ENCODE assay signal across 20 cellular contexts in the genomic region with DNA sequence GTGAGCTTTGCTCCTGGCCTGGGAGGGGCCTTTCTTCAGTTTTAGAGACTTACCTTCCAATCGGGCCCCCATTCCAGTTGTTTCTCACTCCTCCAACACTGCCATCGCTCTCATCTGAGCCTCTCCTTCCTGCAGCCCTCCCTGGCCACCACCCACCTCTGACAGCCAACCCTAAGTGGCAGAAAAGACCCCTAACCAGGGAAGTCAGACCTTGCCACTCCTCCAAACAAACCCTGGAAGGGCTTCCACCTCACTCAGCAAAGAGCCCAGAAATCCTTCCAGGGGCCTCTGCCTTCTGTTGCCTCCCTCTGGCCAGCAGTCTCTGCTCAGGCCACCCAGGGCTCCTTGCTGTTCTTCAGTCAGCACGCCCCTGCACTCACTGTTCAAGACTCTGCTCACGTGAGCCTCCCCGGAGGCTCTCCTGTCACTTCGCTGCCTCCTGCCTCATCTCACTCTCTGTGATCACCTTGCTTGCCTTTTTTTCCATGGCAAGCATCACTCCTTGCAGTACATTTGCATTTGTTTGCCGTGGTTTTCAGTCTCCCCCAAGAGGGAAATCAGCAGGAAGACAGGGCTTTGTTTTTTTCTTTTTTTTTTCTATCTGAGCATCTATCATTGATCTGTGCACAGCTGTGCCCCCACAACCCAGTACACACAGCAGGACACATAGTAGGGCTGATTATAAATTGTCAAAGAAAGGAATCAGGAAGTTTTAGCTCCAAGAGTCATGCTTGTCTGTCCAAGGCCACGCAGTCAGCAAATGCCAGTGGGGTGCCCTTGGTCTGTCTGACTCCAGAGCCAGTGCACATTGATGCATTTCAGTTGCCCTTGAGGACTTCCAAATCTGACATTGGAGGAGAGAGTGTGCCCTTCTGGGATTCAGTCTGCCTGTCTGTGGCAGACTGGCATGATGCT.
A peak's percentile ranks its signal among the peaks of the same experiment; 100 is the strongest.
DNase-seq lines count a peak whose midpoint lies in the region; ATAC-seq and TF ChIP-seq lines count a peak whose summit lies in the region.
"Had no signal": no experiment of that assay in that cellular context is flagged by ENCODE, and none has a peak within 500 bp of the region (broad histone marks: within the 10 kb centered on the region; RNA-seq: fewer than 3 reads in every experiment).

No MANE protein-coding gene starts in this region.

- no peaks in the 10 kb centered on the region for H3K9me3 Mint-ChIP-seq in WTC11
- H3K9me3 Mint-ChIP-seq: activated T-helper 2 cell treated with anti-CD3 and anti-CD28 coated beads, Interferon-gamma antibody, Interleukin-2, Interleukin-4, amounts not matched to agents 10 μg/mL and 5 μg/mL and 100 μg/mL, durations not matched to agents 14 hours and 24 hours and 36 hours; CD8-positive, alpha-beta T cell had no signal

- H3K4me1 Mint-ChIP-seq in WTC11, result peaks cover 36% of the 10 kb centered on the region
- H3K4me1 Mint-ChIP-seq: nephron had no signal

- H3K36me3 ChIP-seq in left ventricle myocardium inferior (no peaks in the 10 kb centered on the region), heart right ventricle (no peaks in the 10 kb centered on the region)
- H3K36me3 ChIP-seq: brain microvascular endothelial cell, colonic mucosa, stomach, uterus had no signal

- POLR2A ChIA-PET in WTC11 (lab: Charles Lee), result interaction anchor here (0.6 kb wide), 1 partner anchor 36 kb away, joined by 3 read pairs; no protein-coding TSS in a partner anchor

- CTCF ChIA-PET in WTC11 (lab: Charles Lee), result interaction anchor here (1.0 to 1.7 kb wide), 3 partner anchors 86 to 123 kb away, joined by 3 to 4 read pairs (median 4); no protein-coding TSS in a partner anchor

- peak overlapping the region; percentile 16; the same call in 1 of the 2 replicates for H3K4me3 Mint-ChIP-seq in WTC11
- H3K4me3 Mint-ChIP-seq: CD8-positive, alpha-beta T cell; nephron had no signal

- H3K36me3 Mint-ChIP-seq in WTC11, result no peaks in the 10 kb centered on the region
- H3K36me3 Mint-ChIP-seq: CD8-positive, alpha-beta T cell had no signal

- DNase-seq in cardiac septum (ENCODE audit: low spot score) (peak; percentile 44), left ventricle myocardium inferior (no peak), WTC11 (ENCODE audit: low spot score) (no peak), left lobe of liver (ENCODE audit: low spot score) (peak; percentile 33), heart right ventricle (no peak), mucosa of gallbladder (ENCODE audit: low spot score) (no peak), D341Med (ENCODE audit: low spot score) (no peak)
- DNase-seq: brain microvascular endothelial cell; NCI-H1105 treated with DMSO at 0.1 percent for 48 hours; NK-92 treated with Interleukin-12 subunit alpha and Interleukin-12 subunit beta, amount 100 ng/mL, for 24 hours; stimulated activated CD4-positive, alpha-beta T cell treated with anti-CD3 and anti-CD28 coated beads, Interleukin-2, amount 100 ng/mL, for 48 hours; stomach had no signal

- H3K27me3 ChIP-seq in left ventricle myocardium inferior (ENCODE audit: low read depth) (peaks cover 59% of the 10 kb centered on the region), heart right ventricle (peaks cover 0 to 34% (median 8%) of the 10 kb centered on the region in 7 donors)
- H3K27me3 ChIP-seq: colonic mucosa, hepatocyte, uterus had no signal

- 0 out of 2 replicates have a peak overlapping the region, but pooled peaks have one; percentile 28 for H3K27ac Mint-ChIP-seq in WTC11
- H3K27ac Mint-ChIP-seq: activated T-helper 2 cell treated with anti-CD3 and anti-CD28 coated beads, Interferon-gamma antibody, Interleukin-2, Interleukin-4, amounts not matched to agents 10 μg/mL and 5 μg/mL and 100 μg/mL, durations not matched to agents 14 hours and 24 hours and 36 hours; CD8-positive, alpha-beta T cell; nephron had no signal

- H3K4me1 ChIP-seq in left ventricle myocardium inferior (no peaks in the 10 kb centered on the region), heart right ventricle (no peaks in the 10 kb centered on the region)
- H3K4me1 ChIP-seq: colonic mucosa, stomach, uterus had no signal

- H3K4me3 ChIP-seq in left ventricle myocardium inferior, result no peak overlapping the region
- no peak overlapping the region for H3K4me3 ChIP-seq in heart right ventricle
- H3K4me3 ChIP-seq: colonic mucosa, hepatocyte, stomach, uterus had no signal

- ATAC-seq in WTC11 (peak; percentile 53), left lobe of liver (no peak), HG02970 (IDR thresholded peaks at IDR 0.05; ENCODE audit: low FRiP score, unreplicated experiment) (no peak), heart right ventricle (no peak)
- ATAC-seq: CD8-positive, alpha-beta T cell had no signal

- intact Hi-C loops in cardiac septum (cut with DNase I), result no loop called here
- intact Hi-C loops in left ventricle myocardium inferior (cut with micrococcal nuclease), result no loop called here
- intact Hi-C loops in heart right ventricle (cut with DNase I), result loop anchor here in 1 of 10 donors (10.0 kb wide), 1 partner anchor 245 kb away; no protein-coding TSS in a partner anchor

- no peaks in the 10 kb centered on the region for H3K9me3 ChIP-seq in left ventricle myocardium inferior (replicated peaks)
- H3K9me3 ChIP-seq in heart right ventricle, result no peaks in the 10 kb centered on the region
- H3K9me3 ChIP-seq: colonic mucosa, stomach, uterus had no signal

- H3K27ac ChIP-seq in left ventricle myocardium inferior (replicated peaks) (no peak overlapping the region), heart right ventricle (no peak overlapping the region)
- H3K27ac ChIP-seq: brain microvascular endothelial cell, colonic mucosa, hepatocyte, RWPE1, stomach, uterus had no signal

- WGBS in heart right ventricle, 2 donors, result 67 to 79% methylated on average over 8 of the region's 8 CpGs

- TF ChIP-seq CTCF in left ventricle myocardium inferior (IDR thresholded peaks at IDR 0.05; ENCODE audit: borderline replicate concordance) (no peak), WTC11 (IDR thresholded peaks at IDR 0.05) (no peak), heart right ventricle (IDR thresholded peaks at IDR 0.05) (no peak)

- peaks cover 28% of the 10 kb centered on the region for H3K27me3 Mint-ChIP-seq in WTC11 (ENCODE audit: low read depth)

TF ChIP-seq in WTC11, 78 proteins besides CTCF, POLR2A, EP300 and RAD21:
- TF ChIP-seq NFE2L1 (CRISPR knock-in tag; IDR thresholded peaks at IDR 0.05), result no peak
- TF ChIP-seq SP1 (CRISPR knock-in tag; conservative IDR thresholded peaks at IDR 0.05), result no peak
- TF ChIP-seq MYBL2 (CRISPR knock-in tag; IDR thresholded peaks at IDR 0.05), result no peak
- TF ChIP-seq USF2 (CRISPR knock-in tag; IDR thresholded peaks at IDR 0.05), result peak; percentile 54
TF ChIP-seq in WTC11: peak in this region for 1.

Comparison
In these comparisons a context has a peak if more than half of its experiments do, and no peak if none do; other contexts are left out.
1. DNase-seq: peak in cardiac septum (single experiment) and left lobe of liver (single experiment); none in left ventricle myocardium inferior (single experiment), WTC11 (single experiment), heart right ventricle (0 of 2), mucosa of gallbladder (single experiment) and D341Med (single experiment).